ENCODE assay signal across 8 cellular contexts in genomic region chr2:202104286-202104870, GRCh38. TPM values are rescaled to one million over a fixed set of nuclear protein-coding genes. Genes with fewer than 3 reads are reported as not detected.
DNase-seq lines count a peak whose midpoint lies in the region; ATAC-seq and TF ChIP-seq lines count a peak whose summit lies in the region.

No MANE protein-coding gene starts in this region.

- H3K4me1 ChIP-seq in hepatocyte (ENCODE audit: insufficient read depth) (peaks cover 12% of the 10 kb centered on the region), upper lobe of left lung (no peaks in the 10 kb centered on the region)

- no peaks in the 10 kb centered on the region for H3K27me3 ChIP-seq in hepatocyte
- H3K27me3 ChIP-seq in upper lobe of left lung: no peaks in the 10 kb centered on the region

- no peak overlapping the region for H3K4me3 ChIP-seq in hepatocyte
- no peak overlapping the region for H3K4me3 ChIP-seq in upper lobe of left lung

- H3K4me2 ChIP-seq in hepatocyte: no peak overlapping the region

- WGBS in hepatocyte (ENCODE audit: low lambda C conversion rate, missing lambda C conversion rate): 17% methylated on average over 2 of the region's 2 CpGs
- WGBS in upper lobe of left lung, 2 donors: 48 to 64% methylated on average over 2 of the region's 2 CpGs

- H3K9me3 Mint-ChIP-seq in activated T-cell treated with anti-CD3 and anti-CD28 coated beads, Interleukin-2, amount 50 U/mL, for 24 hours: no peaks in the 10 kb centered on the region

- no peak for TF ChIP-seq POLR2A in upper lobe of left lung (IDR thresholded peaks at IDR 0.05)

- peak; percentile 45 for DNase-seq in activated T-cell treated with anti-CD3 and anti-CD28 coated beads, Interleukin-2, amount 50 U/mL, for 24 hours
- DNase-seq in activated T-cell treated with anti-CD3 and anti-CD28 coated beads for 4 hours (no peak), MV-4-11 (lab: John Stamatoyannopoulos, UW) (peak; percentile 65), hepatocyte (ENCODE audit: low spot score) (peak; percentile 65), upper lobe of left lung (peak; percentile 30 to 91), DMS79 treated with DMSO at 0.1 percent for 48 hours (lab: John Stamatoyannopoulos, UW) (no peak)
- peak; percentile 2 to 23 (median 18) for DNase-seq in activated CD8-positive, alpha-beta memory T cell treated with anti-CD3 and anti-CD28 coated beads for 48 hours (ENCODE audit: low read depth in 2 of 3, low spot score in 2 of 3)

- TF ChIP-seq EP300 in upper lobe of left lung (IDR thresholded peaks at IDR 0.05): no peak

- no peaks in the 10 kb centered on the region for H4K20me1 ChIP-seq in hepatocyte (ENCODE audit: insufficient read depth, poor library complexity, severe bottlenecking)

- no peaks in the 10 kb centered on the region for H3K9me3 ChIP-seq in hepatocyte (ENCODE audit: low read depth)
- no peaks in the 10 kb centered on the region for H3K9me3 ChIP-seq in upper lobe of left lung

- no peaks in the 10 kb centered on the region for H3K79me2 ChIP-seq in hepatocyte

- H3K9me2 ChIP-seq in hepatocyte (replicated peaks; ENCODE audit: insufficient read depth): no peaks in the 10 kb centered on the region

- H3K27ac Mint-ChIP-seq in activated T-cell treated with anti-CD3 and anti-CD28 coated beads, Interleukin-2, amount 50 U/mL, for 24 hours: no peak overlapping the region

- no peaks in the 10 kb centered on the region for H3K36me3 ChIP-seq in hepatocyte (replicated peaks; ENCODE audit: insufficient read depth, low read depth)
- no peaks in the 10 kb centered on the region for H3K36me3 ChIP-seq in upper lobe of left lung

- peak; percentile 23 to 64 for ATAC-seq in upper lobe of left lung (ENCODE audit: low FRiP score in 2 of 2)
- no peak for ATAC-seq in GM18517 (IDR thresholded peaks at IDR 0.05; ENCODE audit: unreplicated experiment)

- H3K4me1 Mint-ChIP-seq in activated T-cell treated with anti-CD3 and anti-CD28 coated beads, Interleukin-2, amount 50 U/mL, for 24 hours (ENCODE audit: low read depth): no peaks in the 10 kb centered on the region

- peaks cover 11% of the 10 kb centered on the region for H3K27me3 Mint-ChIP-seq in activated T-cell treated with anti-CD3 and anti-CD28 coated beads, Interleukin-2, amount 50 U/mL, for 24 hours

- no peak overlapping the region for H2AFZ ChIP-seq in hepatocyte

- peak; percentile 48 for TF ChIP-seq CTCF in hepatocyte (IDR thresholded peaks at IDR 0.05; ENCODE audit: poor library complexity)
- TF ChIP-seq CTCF in upper lobe of left lung (IDR thresholded peaks at IDR 0.05): peak in 4 of 6 experiments; percentile 14 to 31 (median 30)

- H3K36me3 Mint-ChIP-seq in activated T-cell treated with anti-CD3 and anti-CD28 coated beads, Interleukin-2, amount 50 U/mL, for 24 hours (ENCODE audit: low read depth): no peaks in the 10 kb centered on the region

- H3K27ac ChIP-seq in hepatocyte (no peak overlapping the region), upper lobe of left lung (no peak overlapping the region)

- no peak overlapping the region for H3K4me3 Mint-ChIP-seq in activated T-cell treated with anti-CD3 and anti-CD28 coated beads, Interleukin-2, amount 50 U/mL, for 24 hours

RNA-seq across cellular contexts. Expression of gene KIAA2012, which starts 31.3 kb away (rescaled TPM):
- total RNA-seq in hepatocyte (0.27 TPM in 1 of 2 replicates, not detected in the other), upper lobe of left lung (10 to 100 TPM in 1 of 6 donors, 1 to 10 TPM in 3, under 1 TPM in 1, not detected in 1; 0.74 to 13.3 (median 2.2) TPM)
- polyA plus RNA-seq in hepatocyte: 0.05 TPM in 1 of 2 replicates, not detected in the other

Comparison
In these comparisons a context has a peak if more than half of its experiments do, and no peak if none do; other contexts are left out.
1. DNase-seq: peak in activated T-cell treated with anti-CD3 and anti-CD28 coated beads, Interleukin-2, amount 50 U/mL, for 24 hours (single experiment), MV-4-11 (single experiment), activated CD8-positive, alpha-beta memory T cell treated with anti-CD3 and anti-CD28 coated beads for 48 hours (3 of 3), hepatocyte (single experiment) and upper lobe of left lung (2 of 2); none in activated T-cell treated with anti-CD3 and anti-CD28 coated beads for 4 hours (single experiment) and DMS79 treated with DMSO at 0.1 percent for 48 hours (single experiment).